ENCODE assay signal across 30 cellular contexts in the genomic region with DNA sequence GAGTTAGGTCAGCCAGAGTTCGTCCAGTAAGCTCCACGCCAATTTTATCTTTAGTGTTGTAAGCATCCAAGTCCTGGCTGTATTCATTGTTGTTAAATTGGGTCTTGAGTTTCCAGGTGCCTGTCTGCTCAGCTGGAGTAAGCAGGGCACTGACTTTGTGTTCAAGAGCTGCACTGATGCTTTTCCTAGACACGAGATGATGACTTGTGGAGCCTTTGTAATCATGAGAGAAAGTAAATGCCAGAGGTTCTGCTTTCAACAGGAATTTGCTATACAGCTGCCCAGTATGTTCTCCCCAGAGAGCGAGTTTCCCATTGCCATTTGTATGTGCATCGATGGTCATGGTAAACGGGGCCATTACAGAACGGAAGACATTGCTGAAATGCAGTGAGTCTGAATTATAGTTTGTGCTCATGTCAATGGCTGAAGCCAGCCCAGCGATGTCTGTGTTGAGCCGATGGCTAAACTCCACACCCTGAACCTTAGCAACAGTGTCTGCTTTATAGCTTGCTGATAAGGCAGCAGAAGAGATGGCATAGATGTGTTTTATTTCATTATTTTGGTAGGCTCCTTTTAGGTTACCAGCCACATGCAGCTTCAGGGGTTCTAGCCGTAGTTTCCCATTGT. TPM values are rescaled to one million over a fixed set of nuclear protein-coding genes. Genes with fewer than 3 reads are reported as not detected.
"Had no signal": no experiment of that assay in that cellular context is flagged by ENCODE, and none has a peak within 500 bp of the region (broad histone marks: within the 10 kb centered on the region; RNA-seq: fewer than 3 reads in every experiment).

No MANE protein-coding gene starts in this region.

- H3K27me3 ChIP-seq: neural progenitor cell, neutrophil, right atrium auricular region, sigmoid colon, spleen, tibial nerve, uterus had no signal

- DNase-seq: hippocampal formation; kidney; left colon; left ventricle myocardium superior; mesendoderm; naive B cell; natural killer cell; nephron progenitor cell; occipital lobe; psoas muscle; sigmoid colon; small intestine; spleen; stimulated activated CD4-positive, alpha-beta T cell treated with anti-CD3 and anti-CD28 coated beads, Interleukin-2, amount 100 ng/mL, for 48 hours; stimulated activated CD4-positive, alpha-beta T cell treated with anti-CD3 and anti-CD28 coated beads, Interleukin-4, amount 100 ng/mL, for 4 hours; stimulated activated CD8-positive, alpha-beta memory T cell treated with anti-CD3 and anti-CD28 coated beads, Interleukin-4, amount 100 ng/mL, for 48 hours; stimulated activated naive CD4-positive, alpha-beta T cell treated with Interleukin-2 at 50 U/mL for 16 hours; stimulated activated naive CD8-positive, alpha-beta T cell treated with anti-CD3 and anti-CD28 coated beads, Interleukin-15, amount 100 ng/mL, for 72 hours; substantia nigra; uterus had no signal

- H3K27ac Mint-ChIP-seq: mesothelial cell of epicardium; naive B cell; natural killer cell; nephron progenitor cell; neural progenitor cell; stimulated activated memory B cell treated with anti-CD40 and anti-IgM and Interleukin-4, amounts not matched to agents 10 μg/mL and 1 μg/mL and 100 μg/mL, for 72 hours; stimulated activated naive CD8-positive, alpha-beta T cell treated with anti-CD3 and anti-CD28 coated beads, Interleukin-15, amount 100 ng/mL, for 72 hours; type B pancreatic cell had no signal

- H3K9me3 Mint-ChIP-seq: mesothelial cell of epicardium; natural killer cell; nephron progenitor cell; stimulated activated memory B cell treated with anti-CD40 and anti-IgM and Interleukin-4, amounts not matched to agents 10 μg/mL and 1 μg/mL and 100 μg/mL, for 72 hours; stimulated activated naive CD8-positive, alpha-beta T cell treated with anti-CD3 and anti-CD28 coated beads, Interleukin-15, amount 100 ng/mL, for 72 hours; type B pancreatic cell had no signal

- H3K9me3 ChIP-seq: neutrophil, psoas muscle, right atrium auricular region, sigmoid colon, tibial nerve, uterus had no signal

- H3K4me3 ChIP-seq: lung, neural progenitor cell, psoas muscle, right atrium auricular region, sigmoid colon, spleen, tibial nerve, uterus had no signal

- ATAC-seq: left colon; left ventricle myocardium superior; natural killer cell; stimulated activated memory B cell treated with anti-CD40 and anti-IgM and Interleukin-4, amounts not matched to agents 10 μg/mL and 1 μg/mL and 100 μg/mL, for 72 hours; stimulated activated naive CD8-positive, alpha-beta T cell treated with anti-CD3 and anti-CD28 coated beads, Interleukin-15, amount 100 ng/mL, for 72 hours had no signal

- H3K4me1 ChIP-seq: neural progenitor cell, parathyroid adenoma, spleen, tibial nerve, uterus had no signal

- H3K9ac ChIP-seq: neural progenitor cell, parathyroid adenoma had no signal

- H3K4me2 ChIP-seq: neural progenitor cell had no signal

- H3K36me3 Mint-ChIP-seq: mesothelial cell of epicardium; naive B cell; natural killer cell; neural progenitor cell; stimulated activated memory B cell treated with anti-CD40 and anti-IgM and Interleukin-4, amounts not matched to agents 10 μg/mL and 1 μg/mL and 100 μg/mL, for 72 hours; type B pancreatic cell had no signal

- FAIRE-seq: kidney, small intestine had no signal

- H2AFZ ChIP-seq: neural progenitor cell, parathyroid adenoma had no signal

- H3K27ac ChIP-seq: neural progenitor cell, neutrophil, parathyroid adenoma, psoas muscle, spleen, tibial nerve, uterus had no signal

- H3K4me3 Mint-ChIP-seq: mesothelial cell of epicardium; naive B cell; natural killer cell; nephron progenitor cell; neural progenitor cell; stimulated activated memory B cell treated with anti-CD40 and anti-IgM and Interleukin-4, amounts not matched to agents 10 μg/mL and 1 μg/mL and 100 μg/mL, for 72 hours; stimulated activated naive CD8-positive, alpha-beta T cell treated with anti-CD3 and anti-CD28 coated beads, Interleukin-15, amount 100 ng/mL, for 72 hours; type B pancreatic cell had no signal

- H3K36me3 ChIP-seq: neural progenitor cell, neutrophil, sigmoid colon, tibial nerve, uterus had no signal

- H3K79me2 ChIP-seq: parathyroid adenoma had no signal

- H3K4me1 Mint-ChIP-seq: naive B cell; natural killer cell; nephron progenitor cell; stimulated activated memory B cell treated with anti-CD40 and anti-IgM and Interleukin-4, amounts not matched to agents 10 μg/mL and 1 μg/mL and 100 μg/mL, for 72 hours; stimulated activated naive CD8-positive, alpha-beta T cell treated with anti-CD3 and anti-CD28 coated beads, Interleukin-15, amount 100 ng/mL, for 72 hours had no signal

RNA-seq across cellular contexts. Expression of gene APOB, which starts 32.9 kb away (rescaled TPM):
- total RNA-seq: mononuclear cell, natural killer cell had no signal
